Comparison of ENCODE assay signal across 23 cellular contexts in the genomic region with DNA sequence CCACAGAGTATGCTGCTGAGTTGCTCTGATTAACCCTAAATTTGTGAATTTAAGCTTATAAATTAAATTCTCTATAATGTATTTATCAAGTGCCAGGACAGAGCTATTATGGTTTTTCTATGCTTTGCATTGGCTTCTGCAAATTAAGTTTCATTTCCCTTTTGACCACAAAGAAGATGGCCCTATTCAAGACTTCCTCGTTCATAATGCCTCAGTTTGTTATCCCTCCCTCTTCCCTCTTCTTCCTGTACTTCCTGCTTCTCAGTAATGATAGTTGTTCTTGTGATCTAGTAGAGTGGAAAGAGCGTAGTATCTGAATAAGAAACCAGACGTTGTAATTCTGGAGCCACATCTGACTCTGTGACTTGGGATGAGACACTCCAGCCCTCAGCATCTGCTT.
DNase-seq lines count a peak whose midpoint lies in the region; ATAC-seq, FAIRE-seq and TF ChIP-seq lines count a peak whose summit lies in the region.
"Had no signal": no experiment of that assay in that cellular context is flagged by ENCODE, and none has a peak within 500 bp of the region (broad histone marks: within the 10 kb centered on the region; RNA-seq: fewer than 3 reads in every experiment).

No MANE protein-coding gene starts in this region.

- ATAC-seq in sciatic nerve (peak; percentile 75), body of pancreas (no peak), GM19463 (IDR thresholded peaks at IDR 0.05; ENCODE audit: unreplicated experiment) (no peak)
- ATAC-seq: activated T-cell treated with anti-CD3 and anti-CD28 coated beads, Interleukin-2, amount 50 U/mL, for 4 hours; stimulated activated effector memory CD8-positive, alpha-beta T cell treated with anti-CD3 and anti-CD28 coated beads, Interleukin-12 subunit alpha, Interleukin-12 subunit beta, amount 100 ng/mL, for 72 hours had no signal

- H3K4me3 ChIP-seq in dorsolateral prefrontal cortex: no peak overlapping the region
- H3K4me3 ChIP-seq in body of pancreas: no peak overlapping the region
- H3K4me3 ChIP-seq: PC-9, SJSA1, tibial artery had no signal

- intact Hi-C loops in sciatic nerve (cut with DNase I) (no loop called here), dorsolateral prefrontal cortex (cut with DNase I) (no loop called here), body of pancreas (cut with DNase I) (no loop called here)

- no peak for DNase-seq in GM18507 (ENCODE audit: extremely low spot score, insufficient read length, low read depth)
- DNase-seq in NOMO-1 (lab: John Stamatoyannopoulos, UW; ENCODE audit: unreplicated experiment in 2 of 2): peak; percentile 69 to 91
- no peak for DNase-seq in sciatic nerve (ENCODE audit: low spot score)
- no peak for DNase-seq in dorsolateral prefrontal cortex
- no peak for DNase-seq in body of pancreas
- DNase-seq: activated CD8-positive, alpha-beta memory T cell treated with anti-CD3 and anti-CD28 coated beads for 24 hours; activated naive CD4-positive, alpha-beta T cell treated with anti-CD3 and anti-CD28 coated beads, Interleukin-2, amount 50 U/mL, for 16 hours; activated T-cell treated with anti-CD3 and anti-CD28 coated beads, Interleukin-2, amount 50 U/mL, for 4 hours; aorta; cerebellar nuclear complex; effector CD8-positive, alpha-beta T cell; kidney glomerular epithelial cell; NCI-H1436 treated with DMSO at 0.1 percent for 48 hours; NCI-H2171; NCI-H526; PC-9; posterior cingulate gyrus; tibial artery had no signal

- FAIRE-seq in GM18507 (lab: Jason Lieb, UNC): peak; percentile 38
- FAIRE-seq: frontal cortex had no signal

- H3K4me1 ChIP-seq in body of pancreas: no peaks in the 10 kb centered on the region
- H3K4me1 ChIP-seq: SJSA1, tibial artery had no signal

- 58 to 66% methylated on average over 3 of the region's 3 CpGs for WGBS in body of pancreas, 2 donors

- no peak for TF ChIP-seq CTCF in dorsolateral prefrontal cortex (IDR thresholded peaks at IDR 0.05 in 54 of 56, conservative IDR thresholded peaks at IDR 0.05 in 2 of 56; ENCODE audit: low read depth in 1 of 56, partially characterized antibody in 56 of 56)
- TF ChIP-seq CTCF in body of pancreas (IDR thresholded peaks at IDR 0.05): no peak

- TF ChIP-seq POLR2A in body of pancreas (IDR thresholded peaks at IDR 0.05): no peak

- H3K9me3 ChIP-seq in body of pancreas: no peaks in the 10 kb centered on the region
- H3K9me3 ChIP-seq: SJSA1, tibial artery had no signal

- H3K27ac ChIP-seq in cingulate gyrus (ENCODE audit: low read depth, low read length) (peak overlapping the region; percentile 29), dorsolateral prefrontal cortex (peak overlapping the region in 12 of 59 donors; percentile 3 to 61 (median 26)), body of pancreas (peak overlapping the region in 1 of 4 donors; percentile 7)
- H3K27ac ChIP-seq: PC-9, SJSA1, tibial artery had no signal

- no peaks in the 10 kb centered on the region for H3K36me3 ChIP-seq in body of pancreas (replicated peaks in 1 of 2; ENCODE audit: insufficient read depth in 1 of 2, low read depth in 2 of 2)
- H3K36me3 ChIP-seq: SJSA1, tibial artery had no signal

- H3K27me3 ChIP-seq in dorsolateral prefrontal cortex (no peaks in the 10 kb centered on the region), body of pancreas (no peaks in the 10 kb centered on the region)
- H3K27me3 ChIP-seq: SJSA1 had no signal

Comparison
In these comparisons a context has a peak if more than half of its experiments do, and no peak if none do; other contexts are left out.
1. DNase-seq: peak in NOMO-1 (2 of 2); none in GM18507 (single experiment), sciatic nerve (single experiment), dorsolateral prefrontal cortex (0 of 10) and body of pancreas (0 of 4).